ENCODE assay signal across 8 cellular contexts in genomic region chr14:56117765-56118610, GRCh38. TPM values are rescaled to one million over a fixed set of nuclear protein-coding genes. Genes with fewer than 3 reads are reported as not detected.
DNase-seq lines count a peak whose midpoint lies in the region; ATAC-seq and TF ChIP-seq lines count a peak whose summit lies in the region.

PELI2 (plus strand) TSS chr14:56118411; CDS start chr14:56118661, 250 bp downstream.

- no peaks in the 10 kb centered on the region for H3K9me3 ChIP-seq in WERI-Rb-1 (ENCODE audit: severe bottlenecking)
- H3K9me3 ChIP-seq in skeletal muscle tissue (ENCODE audit: control insufficient read depth in 3 of 3, low read length in 3 of 3) = no peaks in the 10 kb centered on the region

- H3K27ac ChIP-seq in WERI-Rb-1 (peak within 1 kb of the TSS; percentile 10; the same call in 1 of the 2 replicates), skeletal muscle tissue (ENCODE audit: low read depth, low read length) (peak within 1 kb of the TSS; percentile 76)

- peak within 1 kb of the TSS; percentile 81 to 82 (median 82) for H3K9ac ChIP-seq in skeletal muscle tissue (ENCODE audit: low read depth in 1 of 3, low read length in 3 of 3)

- H3K4me3 ChIP-seq in WERI-Rb-1 (ENCODE audit: low read depth, low read length) (peak within 1 kb of the TSS; percentile 70), skeletal muscle tissue (ENCODE audit: low read length in 3 of 3) (peak within 1 kb of the TSS; percentile 77 to 85 (median 79))

- peaks cover 3% of the 10 kb centered on the region for H3K27me3 ChIP-seq in WERI-Rb-1 (ENCODE audit: insufficient read depth, low read depth, severe bottlenecking)
- H3K27me3 ChIP-seq in skeletal muscle tissue (ENCODE audit: control insufficient read depth in 3 of 3, insufficient read depth in 3 of 3, low read length in 3 of 3) = no peaks in the 10 kb centered on the region

- H3K36me3 ChIP-seq in WERI-Rb-1 = no peaks in the 10 kb centered on the region
- H3K36me3 ChIP-seq in skeletal muscle tissue (ENCODE audit: control insufficient read depth in 3 of 3, insufficient read depth in 3 of 3, low read length in 3 of 3) = no peaks in the 10 kb centered on the region

- peaks cover 0 to 6% (median 2%) of the 10 kb centered on the region in 3 donors for H3K4me1 ChIP-seq in skeletal muscle tissue (ENCODE audit: control insufficient read depth in 3 of 3, insufficient read depth in 3 of 3, low read length in 3 of 3)

- ATAC-seq in HG02943 (IDR thresholded peaks at IDR 0.05; ENCODE audit: low read depth, unreplicated experiment) (peak; percentile 71), GM18873 (IDR thresholded peaks at IDR 0.05; ENCODE audit: low FRiP score, unreplicated experiment) (no peak)

- in situ Hi-C loops in GM13977 (cut with MboI; ENCODE audit: low pct_unique_long_range_greater_than_20kb, low sequenced_read_pairs, unreplicated experiment) (no loop called here), T47D (cut with HindIII; ENCODE audit: low pct_unique_long_range_greater_than_20kb, low sequenced_read_pairs) (no loop called here)

- peak; percentile 64 for DNase-seq in GM13977 (ENCODE audit: low spot score)
- DNase-seq in NCI-H2107 treated with DMSO at 0.1 percent for 48 hours (lab: John Stamatoyannopoulos, UW; ENCODE audit: unreplicated experiment) = peak; percentile 86
- peak; percentile 63 for DNase-seq in WERI-Rb-1
- DNase-seq in T47D (ENCODE audit: low read depth in 1 of 2, low spot score in 1 of 2) = peak; percentile 23 to 35
- DNase-seq in iPS-NIHi11 (ENCODE audit: low spot score) = peak; percentile 74

- TF ChIP-seq CTCF in GM13977 (IDR thresholded peaks at IDR 0.05; ENCODE audit: extremely low read depth, insufficient read depth, missing control alignments) = peak; percentile 12
- no peak for TF ChIP-seq CTCF in WERI-Rb-1 (IDR thresholded peaks at IDR 0.05; ENCODE audit: low read depth, low read length)

RNA-seq across cellular contexts. Expression of gene PELI2, which starts in this region (rescaled TPM):
- 7.8 TPM for total RNA-seq in skeletal muscle tissue

Comparison
In these comparisons a context has a peak if more than half of its experiments do, and no peak if none do; other contexts are left out.
1. DNase-seq: peak in every context shown above with its lines; median percentile 86 in NCI-H2107 treated with DMSO at 0.1 percent for 48 hours; 74 in iPS-NIHi11; 64 in GM13977; 63 in WERI-Rb-1; 29 in T47D.